ENCODE assay signal across 12 cellular contexts in the genomic region with DNA sequence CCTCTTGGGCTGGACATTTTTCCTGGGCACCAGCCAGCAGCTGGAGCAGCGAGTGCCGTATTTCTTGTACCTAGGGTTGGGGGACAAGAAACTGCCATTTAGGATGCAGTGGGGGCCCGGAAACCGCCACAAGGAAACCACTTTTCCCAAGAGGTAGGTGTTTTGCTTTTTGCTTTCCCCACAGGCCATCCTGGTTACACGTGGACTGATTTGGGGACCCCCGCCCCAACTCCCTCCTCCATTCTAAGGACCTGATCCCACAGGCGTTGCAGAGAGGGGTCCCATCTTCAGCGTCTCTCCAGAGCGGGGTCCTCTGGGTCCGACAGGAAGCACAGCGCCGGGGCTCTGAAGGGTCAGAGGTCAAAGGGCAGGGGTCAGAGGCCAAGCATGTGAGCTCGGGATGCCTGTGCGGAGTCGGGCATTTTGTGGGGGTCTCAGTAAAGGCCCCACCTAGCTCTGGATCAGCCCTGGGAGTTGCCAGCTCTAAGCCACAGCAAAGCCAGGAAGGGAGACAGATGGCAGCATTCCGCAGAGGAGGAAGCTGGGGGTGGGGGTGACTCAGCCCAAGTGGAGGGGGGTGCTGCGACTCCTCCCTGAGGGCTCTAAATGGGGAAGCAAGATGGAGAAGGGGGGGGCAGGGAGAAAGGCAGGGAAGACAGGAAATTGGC.
A peak's percentile ranks its signal among the peaks of the same experiment; 100 is the strongest.
DNase-seq lines count a peak whose midpoint lies in the region; ATAC-seq and TF ChIP-seq lines count a peak whose summit lies in the region.
"Had no signal": no experiment of that assay in that cellular context is flagged by ENCODE, and none has a peak within 500 bp of the region (broad histone marks: within the 10 kb centered on the region; RNA-seq: fewer than 3 reads in every experiment).

No MANE protein-coding gene starts in this region.

- no peak for ATAC-seq in HG02623 (IDR thresholded peaks at IDR 0.05; ENCODE audit: unreplicated experiment)
- ATAC-seq in HG03457 (IDR thresholded peaks at IDR 0.05; ENCODE audit: unreplicated experiment) = no peak

- in situ Hi-C loops in brain microvascular endothelial cell (cut with HindIII; ENCODE audit: low pct_ligation_motif_present, low sequenced_read_pairs) = no loop called here

- no peaks in the 10 kb centered on the region for H3K27me3 ChIP-seq in brain microvascular endothelial cell (replicated peaks)

- CTCF ChIA-PET in HEK293T (lab: Yijun Ruan, JAX) = no interaction called here

- H3K36me3 ChIP-seq in brain microvascular endothelial cell (replicated peaks) = peaks cover 4% of the 10 kb centered on the region

- no peak for TF ChIP-seq CTCF in brain microvascular endothelial cell (IDR thresholded peaks at IDR 0.05; ENCODE audit: low read depth, low read length, missing control alignments)

- DNase-seq in DMS 273 treated with DMSO at 0.1 percent for 48 hours (lab: John Stamatoyannopoulos, UW) (peak; percentile 47), NCI-H82 (lab: John Stamatoyannopoulos, UW) (peak; percentile 70), brain microvascular endothelial cell (peak; percentile 40), nucleus accumbens (lab: John Stamatoyannopoulos, UW) (peak in 41 of 56 donors; percentile 6 to 81 (median 47)), HEK293T (ENCODE audit: extremely low spot score) (no peak), ecto neural progenitor cell (ENCODE audit: low spot score) (no peak)
- DNase-seq: activated CD4-positive, alpha-beta T cell treated with anti-CD3 and anti-CD28 coated beads, Interleukin-2, amount 50 U/mL, for 4 hours; MM.1S; OCI-M1 had no signal

- POLR2A ChIA-PET in HEK293T (lab: Yijun Ruan, JAX) = interaction anchor here (0.6 to 1.6 kb wide), 4 partner anchors 10 to 82 kb away, joined by 4 to 7 read pairs (median 4); partner anchors contain the start of gene RAVER1

- no peak overlapping the region for H3K27ac ChIP-seq in brain microvascular endothelial cell
- H3K27ac ChIP-seq: tibial artery had no signal

- H3K4me3 ChIP-seq in brain microvascular endothelial cell (ENCODE audit: low read depth, low read length) = no peak overlapping the region
- H3K4me3 ChIP-seq: tibial artery had no signal

TF ChIP-seq in HEK293T, 16 proteins besides CTCF, POLR2A, EP300 and RAD21:
- TF ChIP-seq FOXM1 (IDR thresholded peaks at IDR 0.05; ENCODE audit: borderline replicate concordance) = no peak
- TF ChIP-seq ARNT (IDR thresholded peaks at IDR 0.05) = no peak
- TF ChIP-seq SUZ12 (IDR thresholded peaks at IDR 0.05) = no peak
- no peak for TF ChIP-seq FOXK2 (IDR thresholded peaks at IDR 0.05)
- no peak for TF ChIP-seq BHLHE40 (IDR thresholded peaks at IDR 0.05; ENCODE audit: borderline replicate concordance)
- no peak for TF ChIP-seq LEF1 (IDR thresholded peaks at IDR 0.05; ENCODE audit: borderline replicate concordance)
- no peak for TF ChIP-seq L3MBTL2 (conservative IDR thresholded peaks at IDR 0.05)
- TF ChIP-seq ZNF384 (IDR thresholded peaks at IDR 0.05) = no peak
- TF ChIP-seq ELF4 (IDR thresholded peaks at IDR 0.05) = no peak
- TF ChIP-seq CTBP1 (IDR thresholded peaks at IDR 0.05; ENCODE audit: borderline replicate concordance) = no peak
- TF ChIP-seq, protein P1, sequence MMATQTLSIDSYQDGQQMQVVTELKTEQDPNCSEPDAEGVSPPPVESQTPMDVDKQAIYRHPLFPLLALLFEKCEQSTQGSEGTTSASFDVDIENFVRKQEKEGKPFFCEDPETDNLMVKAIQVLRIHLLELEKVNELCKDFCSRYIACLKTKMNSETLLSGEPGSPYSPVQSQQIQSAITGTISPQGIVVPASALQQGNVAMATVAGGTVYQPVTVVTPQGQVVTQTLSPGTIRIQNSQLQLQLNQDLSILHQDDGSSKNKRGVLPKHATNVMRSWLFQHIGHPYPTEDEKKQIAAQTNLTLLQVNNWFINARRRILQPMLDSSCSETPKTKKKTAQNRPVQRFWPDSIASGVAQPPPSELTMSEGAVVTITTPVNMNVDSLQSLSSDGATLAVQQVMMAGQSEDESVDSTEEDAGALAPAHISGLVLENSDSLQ (IDR thresholded peaks at IDR 0.05) = no peak

Comparison
In these comparisons a context has a peak if more than half of its experiments do, and no peak if none do; other contexts are left out.
1. DNase-seq: peak in DMS 273 treated with DMSO at 0.1 percent for 48 hours (single experiment), NCI-H82 (single experiment), brain microvascular endothelial cell (single experiment) and nucleus accumbens (41 of 56); none in HEK293T (single experiment) and ecto neural progenitor cell (single experiment).